8 cellular contexts compared by ENCODE assay signal in the genomic region with DNA sequence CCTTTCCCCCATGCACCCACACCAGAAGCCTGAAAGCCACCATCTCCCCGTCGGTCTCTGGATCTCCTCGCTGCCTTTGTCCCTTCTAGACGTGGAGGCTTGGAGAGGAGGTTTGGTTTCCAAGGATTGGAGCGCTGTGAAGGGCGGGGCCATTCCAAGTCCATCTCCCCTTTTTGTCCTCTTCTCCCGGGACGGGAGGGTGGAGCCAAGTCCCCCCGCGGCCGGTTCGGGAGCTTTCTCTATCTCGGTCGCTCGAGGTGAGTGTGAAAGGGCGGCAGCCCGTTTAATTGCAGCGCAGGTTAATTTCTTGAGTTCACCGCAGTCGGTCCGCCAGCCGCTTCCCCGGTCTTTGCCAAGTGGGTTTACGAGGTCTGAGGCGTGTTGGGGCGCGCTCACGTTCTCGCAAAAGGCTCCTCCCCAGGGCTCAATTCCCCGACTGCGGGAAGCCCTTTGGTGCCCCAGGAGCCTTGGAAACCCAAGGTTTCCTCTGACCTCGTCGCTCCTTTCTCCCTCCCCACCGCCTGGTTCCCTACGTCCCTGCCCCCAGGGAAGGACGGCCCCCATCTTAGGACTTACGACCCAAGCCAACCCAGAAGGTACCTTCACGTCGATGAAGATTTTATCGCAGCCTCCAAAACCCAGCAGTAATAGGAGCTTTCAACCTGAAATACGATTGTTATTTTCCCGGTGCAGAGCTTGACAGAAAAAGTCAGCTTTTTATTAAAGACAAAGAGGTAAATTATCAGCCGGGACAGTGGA. TPM values are rescaled to one million over a fixed set of nuclear protein-coding genes. Genes with fewer than 3 reads are reported as not detected.
DNase-seq lines count a peak whose midpoint lies in the region; ATAC-seq and TF ChIP-seq lines count a peak whose summit lies in the region.

No MANE protein-coding gene starts in this region.

- ATAC-seq in HG03196 (IDR thresholded peaks at IDR 0.05; ENCODE audit: unreplicated experiment) (no peak), HG03565 (IDR thresholded peaks at IDR 0.05; ENCODE audit: unreplicated experiment) (no peak), HG02973 (IDR thresholded peaks at IDR 0.05; ENCODE audit: unreplicated experiment) (no peak), GM18511 (IDR thresholded peaks at IDR 0.05; ENCODE audit: unreplicated experiment) (no peak)

- peaks cover 4 to 19% (median 11%) of the 10 kb centered on the region in 4 donors for H3K4me1 ChIP-seq in esophagus muscularis mucosa

- TF ChIP-seq CTCF in BJ (IDR thresholded peaks at IDR 0.05; ENCODE audit: insufficient read depth, low read depth, low read length) (no peak), esophagus muscularis mucosa (IDR thresholded peaks at IDR 0.05) (no peak), neural crest cell (conservative IDR thresholded peaks at IDR 0.05) (no peak)

- peak overlapping the region; percentile 77 for H3K4me3 ChIP-seq in BJ (ENCODE audit: low read depth, low read length)
- peak overlapping the region; percentile 78 to 83 (median 80) for H3K4me3 ChIP-seq in esophagus muscularis mucosa

- peak overlapping the region; percentile 93 for H3K4me3 Mint-ChIP-seq in neural crest cell

- intact Hi-C loops in esophagus muscularis mucosa (cut with DNase I) = loop anchor here (2.0 to 10.0 kb wide), 5 partner anchors 95 to 285 kb away; no protein-coding TSS in a partner anchor

- H3K36me3 ChIP-seq in BJ (ENCODE audit: control insufficient read depth, insufficient read depth, low read length) = no peaks in the 10 kb centered on the region
- no peaks in the 10 kb centered on the region for H3K36me3 ChIP-seq in esophagus muscularis mucosa

- POLR2A ChIA-PET in BJ (lab: Charles Lee) = interaction anchor here (0.7 kb wide), 1 partner anchor 271 kb away, joined by 3 read pairs; no protein-coding TSS in a partner anchor

- TF ChIP-seq EP300 in esophagus muscularis mucosa (IDR thresholded peaks at IDR 0.05) = no peak

- DNase-seq in BJ (ENCODE audit: low read depth) (no peak), NCI-H2171 (lab: John Stamatoyannopoulos, UW) (peak; percentile 71), esophagus muscularis mucosa (ENCODE audit: extremely low spot score) (no peak), neural crest cell (ENCODE audit: low read depth, low spot score) (peak; percentile 54)

- H3K27me3 Mint-ChIP-seq in neural crest cell (ENCODE audit: low read depth) = peaks cover 10% of the 10 kb centered on the region

- H3K36me3 Mint-ChIP-seq in neural crest cell (ENCODE audit: low read depth) = peaks cover 5% of the 10 kb centered on the region

- WGBS in esophagus muscularis mucosa = 5% methylated on average over 15 of the region's 43 CpGs

- peaks cover 3% of the 10 kb centered on the region; the same call in 1 of the 2 replicates for H3K27me3 ChIP-seq in BJ (ENCODE audit: control insufficient read depth, insufficient read depth, low read length)
- no peaks in the 10 kb centered on the region for H3K27me3 ChIP-seq in esophagus muscularis mucosa

- peaks cover 32% of the 10 kb centered on the region for H3K4me1 Mint-ChIP-seq in neural crest cell

- peak overlapping the region; percentile 85 to 89 (median 88) for H3K27ac ChIP-seq in esophagus muscularis mucosa (replicated peaks in 1 of 4)

- no peaks in the 10 kb centered on the region for H3K9me3 ChIP-seq in esophagus muscularis mucosa

- TF ChIP-seq POLR2A in esophagus muscularis mucosa (IDR thresholded peaks at IDR 0.05; ENCODE audit: low read depth) = no peak

- H3K27ac Mint-ChIP-seq in neural crest cell (ENCODE audit: unreplicated experiment) = peak overlapping the region; percentile 99

- peaks cover 2% of the 10 kb centered on the region for H3K9me3 Mint-ChIP-seq in neural crest cell

- CTCF ChIA-PET in BJ (lab: Yijun Ruan, JAX) = interaction anchor here (0.7 kb wide), 1 partner anchor 269 kb away, joined by 3 read pairs; no protein-coding TSS in a partner anchor

RNA-seq across cellular contexts. Expression of gene ZNF462, which starts 2.8 kb away (rescaled TPM):
- polyA plus RNA-seq in BJ (2011; rRNA removed) = 3.1 and 3.5 TPM in 2 replicates
- polyA minus RNA-seq in BJ (2011; rRNA and poly(A)+ RNA removed) = 17.9 and 21.2 TPM in 2 replicates
- 10 to 100 TPM; 24.5 to 38.6 (median 34.6) TPM for total RNA-seq in esophagus muscularis mucosa
- 195 and 199 TPM in 2 replicates for total RNA-seq in neural crest cell

Comparison
In these comparisons a context has a peak if more than half of its experiments do, and no peak if none do; other contexts are left out.
1. DNase-seq: peak in NCI-H2171 (single experiment) and neural crest cell (single experiment); none in BJ (single experiment) and esophagus muscularis mucosa (single experiment).